2 cellular contexts compared by ENCODE assay signal in the genomic region with DNA sequence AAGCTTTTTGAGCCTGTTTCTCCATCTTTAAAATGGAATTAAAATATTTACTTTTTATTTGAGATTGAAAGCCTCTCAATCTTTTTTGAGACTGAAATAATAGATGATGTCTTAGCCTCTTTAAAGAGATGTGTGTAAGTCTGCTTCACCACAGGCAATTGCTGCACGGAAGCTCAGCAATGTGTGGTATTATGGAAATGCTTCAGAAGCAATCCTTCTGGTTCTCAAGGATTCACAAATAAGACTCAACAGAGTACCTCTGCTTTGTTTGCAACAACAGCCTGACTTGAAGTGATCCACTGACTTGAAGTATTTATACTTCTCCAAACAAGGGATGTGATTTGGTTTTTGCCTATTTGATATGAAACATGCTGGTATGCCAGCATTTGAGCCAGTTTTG.
TF ChIP-seq lines count a peak whose summit lies in the region.

No MANE protein-coding gene starts in this region.

TF ChIP-seq in IMR-90, 13 proteins besides CTCF, POLR2A, EP300 and RAD21:
- TF ChIP-seq NFE2L2 (IDR thresholded peaks at IDR 0.05; ENCODE audit: low read depth, low read length) (no peak), CEBPB (IDR thresholded peaks at IDR 0.05; ENCODE audit: low read depth, low read length) (no peak), CHD1 (IDR thresholded peaks at IDR 0.05; ENCODE audit: low read depth, low read length) (no peak)
- TF ChIP-seq, protein P1, sequence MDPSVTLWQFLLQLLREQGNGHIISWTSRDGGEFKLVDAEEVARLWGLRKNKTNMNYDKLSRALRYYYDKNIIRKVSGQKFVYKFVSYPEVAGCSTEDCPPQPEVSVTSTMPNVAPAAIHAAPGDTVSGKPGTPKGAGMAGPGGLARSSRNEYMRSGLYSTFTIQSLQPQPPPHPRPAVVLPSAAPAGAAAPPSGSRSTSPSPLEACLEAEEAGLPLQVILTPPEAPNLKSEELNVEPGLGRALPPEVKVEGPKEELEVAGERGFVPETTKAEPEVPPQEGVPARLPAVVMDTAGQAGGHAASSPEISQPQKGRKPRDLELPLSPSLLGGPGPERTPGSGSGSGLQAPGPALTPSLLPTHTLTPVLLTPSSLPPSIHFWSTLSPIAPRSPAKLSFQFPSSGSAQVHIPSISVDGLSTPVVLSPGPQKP (IDR thresholded peaks at IDR 0.05; ENCODE audit: borderline replicate concordance, low read depth, low read length): no peak
TF ChIP-seq in IMR-90: peak in this region for 0.

TF ChIP-seq in GM23338, 12 proteins besides CTCF, POLR2A, EP300 and RAD21:
- no peak for TF ChIP-seq STAT1 (IDR thresholded peaks at IDR 0.05; ENCODE audit: unreplicated experiment)
- no peak for TF ChIP-seq ZNF114 (CRISPR knock-in tag; IDR thresholded peaks at IDR 0.05)
- TF ChIP-seq CREB1 (CRISPR knock-in tag; IDR thresholded peaks at IDR 0.05; ENCODE audit: low read depth): no peak
- no peak for TF ChIP-seq EZH2 (IDR thresholded peaks at IDR 0.05; ENCODE audit: low read depth, unreplicated experiment)
- TF ChIP-seq JUNB (IDR thresholded peaks at IDR 0.05; ENCODE audit: unreplicated experiment): no peak
- TF ChIP-seq, protein P2, sequence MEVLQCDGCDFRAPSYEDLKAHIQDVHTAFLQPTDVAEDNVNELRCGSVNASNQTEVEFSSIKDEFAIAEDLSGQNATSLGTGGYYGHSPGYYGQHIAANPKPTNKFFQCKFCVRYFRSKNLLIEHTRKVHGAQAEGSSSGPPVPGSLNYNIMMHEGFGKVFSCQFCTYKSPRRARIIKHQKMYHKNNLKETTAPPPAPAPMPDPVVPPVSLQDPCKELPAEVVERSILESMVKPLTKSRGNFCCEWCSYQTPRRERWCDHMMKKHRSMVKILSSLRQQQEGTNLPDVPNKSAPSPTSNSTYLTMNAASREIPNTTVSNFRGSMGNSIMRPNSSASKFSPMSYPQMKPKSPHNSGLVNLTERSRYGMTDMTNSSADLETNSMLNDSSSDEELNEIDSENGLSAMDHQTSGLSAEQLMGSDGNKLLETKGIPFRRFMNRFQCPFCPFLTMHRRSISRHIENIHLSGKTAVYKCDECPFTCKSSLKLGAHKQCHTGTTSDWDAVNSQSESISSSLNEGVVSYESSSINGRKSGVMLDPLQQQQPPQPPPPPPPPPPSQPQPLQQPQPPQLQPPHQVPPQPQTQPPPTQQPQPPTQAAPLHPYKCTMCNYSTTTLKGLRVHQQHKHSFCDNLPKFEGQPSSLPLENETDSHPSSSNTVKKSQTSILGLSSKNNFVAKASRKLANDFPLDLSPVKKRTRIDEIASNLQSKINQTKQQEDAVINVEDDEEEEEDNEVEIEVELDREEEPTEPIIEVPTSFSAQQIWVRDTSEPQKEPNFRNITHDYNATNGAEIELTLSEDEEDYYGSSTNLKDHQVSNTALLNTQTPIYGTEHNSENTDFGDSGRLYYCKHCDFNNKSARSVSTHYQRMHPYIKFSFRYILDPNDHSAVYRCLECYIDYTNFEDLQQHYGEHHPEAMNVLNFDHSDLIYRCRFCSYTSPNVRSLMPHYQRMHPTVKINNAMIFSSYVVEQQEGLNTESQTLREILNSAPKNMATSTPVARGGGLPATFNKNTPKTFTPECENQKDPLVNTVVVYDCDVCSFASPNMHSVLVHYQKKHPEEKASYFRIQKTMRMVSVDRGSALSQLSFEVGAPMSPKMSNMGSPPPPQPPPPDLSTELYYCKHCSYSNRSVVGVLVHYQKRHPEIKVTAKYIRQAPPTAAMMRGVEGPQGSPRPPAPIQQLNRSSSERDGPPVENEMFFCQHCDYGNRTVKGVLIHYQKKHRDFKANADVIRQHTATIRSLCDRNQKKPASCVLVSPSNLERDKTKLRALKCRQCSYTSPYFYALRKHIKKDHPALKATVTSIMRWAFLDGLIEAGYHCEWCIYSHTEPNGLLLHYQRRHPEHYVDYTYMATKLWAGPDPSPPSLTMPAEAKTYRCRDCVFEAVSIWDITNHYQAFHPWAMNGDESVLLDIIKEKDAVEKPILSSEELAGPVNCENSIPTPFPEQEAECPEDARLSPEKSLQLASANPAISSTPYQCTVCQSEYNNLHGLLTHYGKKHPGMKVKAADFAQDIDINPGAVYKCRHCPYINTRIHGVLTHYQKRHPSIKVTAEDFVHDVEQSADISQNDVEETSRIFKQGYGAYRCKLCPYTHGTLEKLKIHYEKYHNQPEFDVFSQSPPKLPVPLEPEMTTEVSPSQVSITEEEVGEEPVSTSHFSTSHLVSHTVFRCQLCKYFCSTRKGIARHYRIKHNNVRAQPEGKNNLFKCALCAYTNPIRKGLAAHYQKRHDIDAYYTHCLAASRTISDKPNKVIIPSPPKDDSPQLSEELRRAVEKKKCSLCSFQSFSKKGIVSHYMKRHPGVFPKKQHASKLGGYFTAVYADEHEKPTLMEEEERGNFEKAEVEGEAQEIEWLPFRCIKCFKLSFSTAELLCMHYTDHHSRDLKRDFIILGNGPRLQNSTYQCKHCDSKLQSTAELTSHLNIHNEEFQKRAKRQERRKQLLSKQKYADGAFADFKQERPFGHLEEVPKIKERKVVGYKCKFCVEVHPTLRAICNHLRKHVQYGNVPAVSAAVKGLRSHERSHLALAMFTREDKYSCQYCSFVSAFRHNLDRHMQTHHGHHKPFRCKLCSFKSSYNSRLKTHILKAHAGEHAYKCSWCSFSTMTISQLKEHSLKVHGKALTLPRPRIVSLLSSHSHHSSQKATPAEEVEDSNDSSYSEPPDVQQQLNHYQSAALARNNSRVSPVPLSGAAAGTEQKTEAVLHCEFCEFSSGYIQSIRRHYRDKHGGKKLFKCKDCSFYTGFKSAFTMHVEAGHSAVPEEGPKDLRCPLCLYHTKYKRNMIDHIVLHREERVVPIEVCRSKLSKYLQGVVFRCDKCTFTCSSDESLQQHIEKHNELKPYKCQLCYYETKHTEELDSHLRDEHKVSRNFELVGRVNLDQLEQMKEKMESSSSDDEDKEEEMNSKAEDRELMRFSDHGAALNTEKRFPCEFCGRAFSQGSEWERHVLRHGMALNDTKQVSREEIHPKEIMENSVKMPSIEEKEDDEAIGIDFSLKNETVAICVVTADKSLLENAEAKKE (CRISPR knock-in tag; IDR thresholded peaks at IDR 0.05): no peak
- TF ChIP-seq, protein P3, sequence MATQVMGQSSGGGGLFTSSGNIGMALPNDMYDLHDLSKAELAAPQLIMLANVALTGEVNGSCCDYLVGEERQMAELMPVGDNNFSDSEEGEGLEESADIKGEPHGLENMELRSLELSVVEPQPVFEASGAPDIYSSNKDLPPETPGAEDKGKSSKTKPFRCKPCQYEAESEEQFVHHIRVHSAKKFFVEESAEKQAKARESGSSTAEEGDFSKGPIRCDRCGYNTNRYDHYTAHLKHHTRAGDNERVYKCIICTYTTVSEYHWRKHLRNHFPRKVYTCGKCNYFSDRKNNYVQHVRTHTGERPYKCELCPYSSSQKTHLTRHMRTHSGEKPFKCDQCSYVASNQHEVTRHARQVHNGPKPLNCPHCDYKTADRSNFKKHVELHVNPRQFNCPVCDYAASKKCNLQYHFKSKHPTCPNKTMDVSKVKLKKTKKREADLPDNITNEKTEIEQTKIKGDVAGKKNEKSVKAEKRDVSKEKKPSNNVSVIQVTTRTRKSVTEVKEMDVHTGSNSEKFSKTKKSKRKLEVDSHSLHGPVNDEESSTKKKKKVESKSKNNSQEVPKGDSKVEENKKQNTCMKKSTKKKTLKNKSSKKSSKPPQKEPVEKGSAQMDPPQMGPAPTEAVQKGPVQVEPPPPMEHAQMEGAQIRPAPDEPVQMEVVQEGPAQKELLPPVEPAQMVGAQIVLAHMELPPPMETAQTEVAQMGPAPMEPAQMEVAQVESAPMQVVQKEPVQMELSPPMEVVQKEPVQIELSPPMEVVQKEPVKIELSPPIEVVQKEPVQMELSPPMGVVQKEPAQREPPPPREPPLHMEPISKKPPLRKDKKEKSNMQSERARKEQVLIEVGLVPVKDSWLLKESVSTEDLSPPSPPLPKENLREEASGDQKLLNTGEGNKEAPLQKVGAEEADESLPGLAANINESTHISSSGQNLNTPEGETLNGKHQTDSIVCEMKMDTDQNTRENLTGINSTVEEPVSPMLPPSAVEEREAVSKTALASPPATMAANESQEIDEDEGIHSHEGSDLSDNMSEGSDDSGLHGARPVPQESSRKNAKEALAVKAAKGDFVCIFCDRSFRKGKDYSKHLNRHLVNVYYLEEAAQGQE (IDR thresholded peaks at IDR 0.05; ENCODE audit: unreplicated experiment): no peak
- TF ChIP-seq, protein P4, sequence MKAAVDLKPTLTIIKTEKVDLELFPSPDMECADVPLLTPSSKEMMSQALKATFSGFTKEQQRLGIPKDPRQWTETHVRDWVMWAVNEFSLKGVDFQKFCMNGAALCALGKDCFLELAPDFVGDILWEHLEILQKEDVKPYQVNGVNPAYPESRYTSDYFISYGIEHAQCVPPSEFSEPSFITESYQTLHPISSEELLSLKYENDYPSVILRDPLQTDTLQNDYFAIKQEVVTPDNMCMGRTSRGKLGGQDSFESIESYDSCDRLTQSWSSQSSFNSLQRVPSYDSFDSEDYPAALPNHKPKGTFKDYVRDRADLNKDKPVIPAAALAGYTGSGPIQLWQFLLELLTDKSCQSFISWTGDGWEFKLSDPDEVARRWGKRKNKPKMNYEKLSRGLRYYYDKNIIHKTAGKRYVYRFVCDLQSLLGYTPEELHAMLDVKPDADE (IDR thresholded peaks at IDR 0.05): no peak
- TF ChIP-seq NANOG (IDR thresholded peaks at IDR 0.05; ENCODE audit: borderline replicate concordance): no peak
- no peak for TF ChIP-seq POLR2AphosphoS5 (IDR thresholded peaks at IDR 0.05; ENCODE audit: low read depth)
- no peak for TF ChIP-seq EZH2phosphoT487 (IDR thresholded peaks at IDR 0.05; ENCODE audit: unreplicated experiment)
- TF ChIP-seq ZNF331 (CRISPR knock-in tag; IDR thresholded peaks at IDR 0.05; ENCODE audit: low read depth): no peak
